ENCODE assay signal across 8 cellular contexts in the genomic region with DNA sequence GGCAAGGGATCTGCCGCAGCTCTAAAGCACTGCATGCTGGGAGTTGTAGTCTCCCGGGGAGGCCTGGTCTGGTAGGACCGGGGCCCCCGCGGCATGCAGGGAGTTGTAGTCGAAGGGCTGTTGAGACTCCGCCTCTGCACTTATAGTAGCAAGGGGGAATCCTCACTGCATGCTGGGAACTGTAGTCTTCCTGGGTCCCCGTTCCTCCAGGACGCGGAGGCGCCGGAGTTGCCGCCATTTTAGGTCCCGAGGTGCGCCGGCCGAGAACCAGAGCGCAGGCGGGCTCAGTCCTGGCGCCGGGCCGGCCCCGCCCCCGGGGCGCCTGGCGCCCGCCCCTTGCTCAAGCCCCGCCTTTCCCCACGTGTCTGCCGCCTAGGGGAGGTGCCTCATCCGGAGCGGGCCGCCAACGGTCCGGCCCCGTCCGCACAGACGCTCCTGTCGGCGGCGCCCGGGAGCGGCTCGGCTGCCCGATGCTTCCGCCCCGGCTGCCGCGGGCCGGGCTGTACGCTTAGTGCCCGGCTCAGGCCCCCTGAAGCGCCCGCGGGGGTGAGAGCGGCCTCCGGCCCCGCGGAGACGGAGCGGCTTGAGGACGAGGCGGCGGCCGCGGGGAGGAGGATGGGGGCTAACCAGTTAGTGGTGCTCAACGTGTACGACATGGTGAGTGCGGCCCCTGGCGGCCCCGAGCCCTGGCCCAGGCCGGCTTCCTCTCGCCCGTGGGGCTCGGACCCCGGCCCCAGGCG.
DNase-seq lines count a peak whose midpoint lies in the region; ATAC-seq lines count a peak whose summit lies in the region.

TSS of gene DESI2 (plus strand) at position 428 of the 740 bp plus-strand sequence. CDS start at position 616, 188 bp downstream.

- ATAC-seq in GM19025 (IDR thresholded peaks at IDR 0.05; ENCODE audit: low read depth, unreplicated experiment) (peak; percentile 92), HG03342 (IDR thresholded peaks at IDR 0.05; ENCODE audit: unreplicated experiment) (peak; percentile 96)

- DNase-seq in AG20443 (ENCODE audit: low spot score), result peak; percentile 98
- peak; percentile 98 for DNase-seq in NCI-H345 treated with DMSO at 0.1 percent for 48 hours (lab: John Stamatoyannopoulos, UW; ENCODE audit: unreplicated experiment)
- peak; percentile 91 to 100 (median 96) for DNase-seq in activated CD4-positive, CD25-positive, alpha-beta regulatory T cell (lab: John Stamatoyannopoulos, UW)
- DNase-seq in central memory CD4-positive, alpha-beta T cell, result peak; percentile 99
- DNase-seq in iris pigment epithelial cell (ENCODE audit: low read depth), result peak; percentile 100
- peak; percentile 92 to 94 for DNase-seq in stimulated activated CD4-positive, alpha-beta T cell treated with anti-CD3 and anti-CD28 coated beads, Interleukin-12 subunit alpha, Interleukin-12 subunit beta, amount 100 ng/mL, for 24 hours (ENCODE audit: low read depth in 2 of 2)

Comparison
In these comparisons a context has a peak if more than half of its experiments do, and no peak if none do; other contexts are left out.
1. Peak in every context shown above with its lines: DNase-seq and ATAC-seq.